In the genomic region with DNA sequence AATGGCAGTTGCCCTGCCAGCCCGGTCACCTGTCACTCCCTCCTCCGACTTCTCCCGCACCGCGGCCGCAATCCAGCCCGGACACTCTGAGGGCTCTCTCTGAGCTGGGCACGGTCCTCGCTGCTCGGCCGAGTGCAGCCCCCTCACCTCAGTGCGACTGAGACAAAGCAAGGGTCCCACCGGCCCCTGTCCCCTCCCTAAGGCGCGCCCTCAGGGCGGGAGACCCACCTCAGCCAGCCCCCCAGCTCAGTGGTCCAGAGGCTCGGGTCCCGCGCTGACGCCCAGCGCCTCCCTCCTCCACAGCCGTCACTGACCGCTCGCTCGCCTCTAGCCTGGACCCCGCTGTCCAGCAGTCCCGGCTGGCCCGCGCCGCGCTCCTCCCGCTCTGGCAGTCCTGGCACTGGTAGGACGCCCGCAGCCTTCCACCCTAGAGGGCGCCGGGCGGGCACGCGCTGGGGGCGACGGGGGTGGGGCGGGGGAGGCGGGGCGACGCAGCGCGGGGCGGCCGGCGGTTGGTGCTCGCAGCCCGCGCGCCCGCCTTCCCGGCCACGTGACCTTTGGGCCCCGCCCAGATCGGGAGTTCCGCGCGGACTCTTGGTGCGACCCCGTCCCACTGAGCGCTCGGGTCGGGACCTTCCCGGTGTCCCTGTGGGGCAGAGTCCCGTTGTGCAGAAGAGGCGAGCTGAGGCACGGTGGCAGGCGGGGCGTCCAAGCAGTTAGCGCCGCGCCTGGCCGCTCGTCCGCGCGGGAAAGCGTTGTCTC, we compare ENCODE assay signal across 1 cellular context.
TF ChIP-seq lines count a peak whose summit lies in the region.

No MANE protein-coding gene starts in this region.

TF ChIP-seq in K562, 482 proteins besides CTCF, POLR2A, EP300 and RAD21 (continued from another document):
- TF ChIP-seq, protein P1, sequence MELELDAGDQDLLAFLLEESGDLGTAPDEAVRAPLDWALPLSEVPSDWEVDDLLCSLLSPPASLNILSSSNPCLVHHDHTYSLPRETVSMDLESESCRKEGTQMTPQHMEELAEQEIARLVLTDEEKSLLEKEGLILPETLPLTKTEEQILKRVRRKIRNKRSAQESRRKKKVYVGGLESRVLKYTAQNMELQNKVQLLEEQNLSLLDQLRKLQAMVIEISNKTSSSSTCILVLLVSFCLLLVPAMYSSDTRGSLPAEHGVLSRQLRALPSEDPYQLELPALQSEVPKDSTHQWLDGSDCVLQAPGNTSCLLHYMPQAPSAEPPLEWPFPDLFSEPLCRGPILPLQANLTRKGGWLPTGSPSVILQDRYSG (tag; conservative IDR thresholded peaks at IDR 0.05; ENCODE audit: low read depth), result no peak
- TF ChIP-seq, protein P2, sequence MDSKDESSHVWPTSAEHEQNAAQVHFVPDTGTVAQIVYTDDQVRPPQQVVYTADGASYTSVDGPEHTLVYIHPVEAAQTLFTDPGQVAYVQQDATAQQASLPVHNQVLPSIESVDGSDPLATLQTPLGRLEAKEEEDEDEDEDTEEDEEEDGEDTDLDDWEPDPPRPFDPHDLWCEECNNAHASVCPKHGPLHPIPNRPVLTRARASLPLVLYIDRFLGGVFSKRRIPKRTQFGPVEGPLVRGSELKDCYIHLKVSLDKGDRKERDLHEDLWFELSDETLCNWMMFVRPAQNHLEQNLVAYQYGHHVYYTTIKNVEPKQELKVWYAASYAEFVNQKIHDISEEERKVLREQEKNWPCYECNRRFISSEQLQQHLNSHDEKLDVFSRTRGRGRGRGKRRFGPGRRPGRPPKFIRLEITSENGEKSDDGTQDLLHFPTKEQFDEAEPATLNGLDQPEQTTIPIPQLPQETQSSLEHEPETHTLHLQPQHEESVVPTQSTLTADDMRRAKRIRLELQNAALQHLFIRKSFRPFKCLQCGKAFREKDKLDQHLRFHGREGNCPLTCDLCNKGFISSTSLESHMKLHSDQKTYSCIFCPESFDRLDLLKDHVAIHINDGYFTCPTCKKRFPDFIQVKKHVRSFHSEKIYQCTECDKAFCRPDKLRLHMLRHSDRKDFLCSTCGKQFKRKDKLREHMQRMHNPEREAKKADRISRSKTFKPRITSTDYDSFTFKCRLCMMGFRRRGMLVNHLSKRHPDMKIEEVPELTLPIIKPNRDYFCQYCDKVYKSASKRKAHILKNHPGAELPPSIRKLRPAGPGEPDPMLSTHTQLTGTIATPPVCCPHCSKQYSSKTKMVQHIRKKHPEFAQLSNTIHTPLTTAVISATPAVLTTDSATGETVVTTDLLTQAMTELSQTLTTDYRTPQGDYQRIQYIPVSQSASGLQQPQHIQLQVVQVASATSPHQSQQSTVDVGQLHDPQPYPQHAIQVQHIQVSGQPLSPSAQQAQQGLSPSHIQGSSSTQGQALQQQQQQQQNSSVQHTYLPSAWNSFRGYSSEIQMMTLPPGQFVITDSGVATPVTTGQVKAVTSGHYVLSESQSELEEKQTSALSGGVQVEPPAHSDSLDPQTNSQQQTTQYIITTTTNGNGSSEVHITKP (IDR thresholded peaks at IDR 0.05; ENCODE audit: partially characterized antibody), result no peak
- TF ChIP-seq ZBTB17 (CRISPR knock-in tag; IDR thresholded peaks at IDR 0.05), result no peak
- no peak for TF ChIP-seq SETDB1 (IDR thresholded peaks at IDR 0.05; ENCODE audit: low read length)
